ENCODE assay signal across 9 cellular contexts in genomic region chrX:1582686-1583437, GRCh38. TPM values are rescaled to one million over a fixed set of nuclear protein-coding genes. Genes with fewer than 3 reads are reported as not detected.
DNase-seq lines count a peak whose midpoint lies in the region; ATAC-seq and TF ChIP-seq lines count a peak whose summit lies in the region.
"Had no signal": no experiment of that assay in that cellular context is flagged by ENCODE, and none has a peak within 500 bp of the region (broad histone marks: within the 10 kb centered on the region; RNA-seq: fewer than 3 reads in every experiment).

No MANE protein-coding gene starts in this region.

- peak; percentile 61 for DNase-seq in GM10266 (ENCODE audit: extremely low spot score)
- DNase-seq in NCI-H748 treated with DMSO at 0.1 percent for 48 hours (lab: John Stamatoyannopoulos, UW), result peak; percentile 0
- peak; percentile 48 for DNase-seq in activated T-cell treated with anti-CD3 and anti-CD28 coated beads for 48 hours (ENCODE audit: low read depth)
- no peak for DNase-seq in natural killer cell
- no peak for DNase-seq in effector CD4-positive, alpha-beta T cell
- no peak for DNase-seq in NCI-H2227 treated with DMSO at 0.1 percent for 48 hours (lab: John Stamatoyannopoulos, UW)
- no peak for DNase-seq in HuH-7.5 (ENCODE audit: low spot score)

- H3K27ac Mint-ChIP-seq in natural killer cell, result no peak overlapping the region

- H3K36me3 Mint-ChIP-seq in natural killer cell, result no peaks in the 10 kb centered on the region

- TF ChIP-seq CTCF in GM10266 (IDR thresholded peaks at IDR 0.05; ENCODE audit: control insufficient read depth, insufficient read depth, low read depth, missing control alignments) (peak; percentile 6), natural killer cell (IDR thresholded peaks at IDR 0.05) (no peak)

- no peaks in the 10 kb centered on the region for H3K9me3 Mint-ChIP-seq in natural killer cell

- ATAC-seq in GM21825 (IDR thresholded peaks at IDR 0.05; ENCODE audit: unreplicated experiment) (peak; percentile 57), natural killer cell (peak; percentile 24 to 63 (median 25))

- intact Hi-C loops in natural killer cell (cut with micrococcal nuclease), result no loop called here

- peaks cover 8 to 11% of the 10 kb centered on the region in 2 donors for H3K4me1 Mint-ChIP-seq in natural killer cell

- H3K4me3 Mint-ChIP-seq in natural killer cell, result no peak overlapping the region

- no peaks in the 10 kb centered on the region for H3K27me3 Mint-ChIP-seq in natural killer cell (ENCODE audit: low read depth in 2 of 2)

RNA-seq across cellular contexts. Expression of gene AKAP17A, which starts 8.5 kb away (rescaled TPM):
- total RNA-seq in natural killer cell, result 100 to 1,000 TPM; 120 to 141 (median 121) TPM

RNA-seq across cellular contexts. Expression of gene ASMT, which starts 32.0 kb away (rescaled TPM):
- 1 to 10 TPM in 2 of 3 donors, under 1 TPM in 1; 0.79 to 1.8 (median 1.5) TPM for total RNA-seq in natural killer cell
- total RNA-seq: vagina had no signal

RNA-seq across cellular contexts. Expression of gene P2RY8, which starts 45.9 kb away (rescaled TPM):
- 100 to 1,000 TPM in 2 of 3 donors, 10 to 100 TPM in 1; 73.7 to 114 (median 107) TPM for total RNA-seq in natural killer cell

Comparison
In these comparisons a context has a peak if more than half of its experiments do, and no peak if none do; other contexts are left out.
1. DNase-seq: peak in GM10266 (single experiment), NCI-H748 treated with DMSO at 0.1 percent for 48 hours (single experiment) and activated T-cell treated with anti-CD3 and anti-CD28 coated beads for 48 hours (single experiment); none in natural killer cell (single experiment), effector CD4-positive, alpha-beta T cell (single experiment), NCI-H2227 treated with DMSO at 0.1 percent for 48 hours (single experiment) and HuH-7.5 (single experiment).